ENCODE assay signal across 1 cellular context in the genomic region with DNA sequence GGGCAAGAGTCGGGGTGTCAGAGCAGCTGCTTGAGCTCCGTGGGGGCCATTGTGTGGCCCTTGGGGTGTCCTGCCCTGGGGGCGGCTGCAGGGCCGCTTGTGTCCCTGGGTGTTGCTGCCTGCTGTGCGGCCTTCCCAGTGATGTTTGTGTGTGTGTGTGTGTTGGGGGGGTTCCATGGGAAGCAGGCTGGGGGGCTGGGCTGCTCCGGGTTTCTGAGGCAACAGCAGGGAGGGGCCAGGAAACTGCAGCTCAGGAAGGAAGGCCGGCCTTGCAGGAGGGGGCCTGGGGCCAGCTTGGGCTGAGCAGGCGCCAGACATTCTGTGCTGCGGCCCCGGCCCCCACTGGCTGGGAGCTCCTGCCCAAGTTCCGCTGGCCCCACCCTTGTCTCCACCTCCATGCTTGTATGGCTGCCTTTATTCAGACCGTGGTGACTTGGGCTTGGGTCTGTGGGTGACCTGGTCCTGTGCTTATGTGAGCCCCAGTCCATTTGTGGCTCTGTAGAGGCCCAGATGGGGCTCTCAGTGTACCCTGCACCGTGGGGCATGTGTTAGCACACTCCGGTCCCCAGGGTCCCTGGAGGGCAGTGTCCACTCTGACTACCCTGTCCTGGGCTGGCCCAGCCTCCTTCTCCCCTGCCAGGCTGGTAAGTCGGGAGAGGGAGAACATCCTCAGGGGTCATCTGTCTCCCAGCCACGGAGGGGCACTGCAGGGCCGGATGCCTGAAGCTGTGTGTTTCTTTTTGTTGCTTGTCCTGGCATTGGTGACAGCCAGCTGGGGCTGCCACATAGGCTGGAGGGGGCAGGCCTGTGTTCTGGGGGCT.
A peak's percentile ranks its signal among the peaks of the same experiment; 100 is the strongest.
TF ChIP-seq lines count a peak whose summit lies in the region.

No MANE protein-coding gene starts in this region.

TF ChIP-seq in HepG2, 621 proteins besides CTCF, POLR2A, EP300 and RAD21 (continued from another document and continues in another):
- TF ChIP-seq ZNF274 (CRISPR knock-in tag; IDR thresholded peaks at IDR 0.05) = no peak
- TF ChIP-seq ZHX2 (IDR thresholded peaks at IDR 0.05; ENCODE audit: low read depth) = no peak; the same call in 1 of the 2 replicates
- peak; percentile 79; the same call in 1 of the 2 replicates for TF ChIP-seq ZHX2 (CRISPR knock-in tag; IDR thresholded peaks at IDR 0.05; ENCODE audit: borderline replicate concordance)
- peak; percentile 17; the same call in 1 of the 2 replicates for TF ChIP-seq SIN3B (IDR thresholded peaks at IDR 0.05; ENCODE audit: low read length)
- no peak for TF ChIP-seq SOX6 (IDR thresholded peaks at IDR 0.05)
- peak; percentile 58 for TF ChIP-seq SOX6 (CRISPR knock-in tag; IDR thresholded peaks at IDR 0.05)
- TF ChIP-seq, protein P1, sequence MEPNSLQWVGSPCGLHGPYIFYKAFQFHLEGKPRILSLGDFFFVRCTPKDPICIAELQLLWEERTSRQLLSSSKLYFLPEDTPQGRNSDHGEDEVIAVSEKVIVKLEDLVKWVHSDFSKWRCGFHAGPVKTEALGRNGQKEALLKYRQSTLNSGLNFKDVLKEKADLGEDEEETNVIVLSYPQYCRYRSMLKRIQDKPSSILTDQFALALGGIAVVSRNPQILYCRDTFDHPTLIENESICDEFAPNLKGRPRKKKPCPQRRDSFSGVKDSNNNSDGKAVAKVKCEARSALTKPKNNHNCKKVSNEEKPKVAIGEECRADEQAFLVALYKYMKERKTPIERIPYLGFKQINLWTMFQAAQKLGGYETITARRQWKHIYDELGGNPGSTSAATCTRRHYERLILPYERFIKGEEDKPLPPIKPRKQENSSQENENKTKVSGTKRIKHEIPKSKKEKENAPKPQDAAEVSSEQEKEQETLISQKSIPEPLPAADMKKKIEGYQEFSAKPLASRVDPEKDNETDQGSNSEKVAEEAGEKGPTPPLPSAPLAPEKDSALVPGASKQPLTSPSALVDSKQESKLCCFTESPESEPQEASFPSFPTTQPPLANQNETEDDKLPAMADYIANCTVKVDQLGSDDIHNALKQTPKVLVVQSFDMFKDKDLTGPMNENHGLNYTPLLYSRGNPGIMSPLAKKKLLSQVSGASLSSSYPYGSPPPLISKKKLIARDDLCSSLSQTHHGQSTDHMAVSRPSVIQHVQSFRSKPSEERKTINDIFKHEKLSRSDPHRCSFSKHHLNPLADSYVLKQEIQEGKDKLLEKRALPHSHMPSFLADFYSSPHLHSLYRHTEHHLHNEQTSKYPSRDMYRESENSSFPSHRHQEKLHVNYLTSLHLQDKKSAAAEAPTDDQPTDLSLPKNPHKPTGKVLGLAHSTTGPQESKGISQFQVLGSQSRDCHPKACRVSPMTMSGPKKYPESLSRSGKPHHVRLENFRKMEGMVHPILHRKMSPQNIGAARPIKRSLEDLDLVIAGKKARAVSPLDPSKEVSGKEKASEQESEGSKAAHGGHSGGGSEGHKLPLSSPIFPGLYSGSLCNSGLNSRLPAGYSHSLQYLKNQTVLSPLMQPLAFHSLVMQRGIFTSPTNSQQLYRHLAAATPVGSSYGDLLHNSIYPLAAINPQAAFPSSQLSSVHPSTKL (CRISPR knock-in tag; IDR thresholded peaks at IDR 0.05) = peak; percentile 73
- peak; percentile 100 for TF ChIP-seq TGIF2 (CRISPR knock-in tag; IDR thresholded peaks at IDR 0.05)
- TF ChIP-seq FOSL1 (CRISPR knock-in tag; IDR thresholded peaks at IDR 0.05; ENCODE audit: borderline replicate concordance) = no peak
- TF ChIP-seq ZNF44 (CRISPR knock-in tag; IDR thresholded peaks at IDR 0.05) = peak; percentile 9; the same call in 1 of the 2 replicates
- no peak for TF ChIP-seq ZNF782 (CRISPR knock-in tag; IDR thresholded peaks at IDR 0.05; ENCODE audit: borderline replicate concordance)
- TF ChIP-seq SKI (IDR thresholded peaks at IDR 0.05; ENCODE audit: partially characterized antibody) = peak; percentile 23
- no peak for TF ChIP-seq ATM (IDR thresholded peaks at IDR 0.05; ENCODE audit: borderline replicate concordance)
- TF ChIP-seq, protein P2, sequence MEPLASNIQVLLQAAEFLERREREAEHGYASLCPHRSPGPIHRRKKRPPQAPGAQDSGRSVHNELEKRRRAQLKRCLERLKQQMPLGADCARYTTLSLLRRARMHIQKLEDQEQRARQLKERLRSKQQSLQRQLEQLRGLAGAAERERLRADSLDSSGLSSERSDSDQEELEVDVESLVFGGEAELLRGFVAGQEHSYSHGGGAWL (CRISPR knock-in tag; IDR thresholded peaks at IDR 0.05) = peak; percentile 78
- no peak; the same call in 1 of the 2 replicates for TF ChIP-seq ZNF749 (CRISPR knock-in tag; IDR thresholded peaks at IDR 0.05; ENCODE audit: borderline replicate concordance)
- TF ChIP-seq ZNF883 (CRISPR knock-in tag; IDR thresholded peaks at IDR 0.05; ENCODE audit: not compliant biosample characterization) = peak; percentile 27
- TF ChIP-seq POGK (CRISPR knock-in tag; conservative IDR thresholded peaks at IDR 0.05) = peak; percentile 87
- TF ChIP-seq, protein P3, sequence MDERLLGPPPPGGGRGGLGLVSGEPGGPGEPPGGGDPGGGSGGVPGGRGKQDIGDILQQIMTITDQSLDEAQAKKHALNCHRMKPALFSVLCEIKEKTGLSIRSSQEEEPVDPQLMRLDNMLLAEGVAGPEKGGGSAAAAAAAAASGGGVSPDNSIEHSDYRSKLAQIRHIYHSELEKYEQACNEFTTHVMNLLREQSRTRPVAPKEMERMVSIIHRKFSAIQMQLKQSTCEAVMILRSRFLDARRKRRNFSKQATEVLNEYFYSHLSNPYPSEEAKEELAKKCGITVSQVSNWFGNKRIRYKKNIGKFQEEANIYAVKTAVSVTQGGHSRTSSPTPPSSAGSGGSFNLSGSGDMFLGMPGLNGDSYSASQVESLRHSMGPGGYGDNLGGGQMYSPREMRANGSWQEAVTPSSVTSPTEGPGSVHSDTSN (CRISPR knock-in tag; IDR thresholded peaks at IDR 0.05) = no peak
- TF ChIP-seq HNRNPH1 (optimal IDR thresholded peaks at IDR 0.05; ENCODE audit: low read depth, low read length) = no peak
- peak; percentile 74; the same call in 1 of the 2 replicates for TF ChIP-seq DNMT3B (CRISPR knock-in tag; conservative IDR thresholded peaks at IDR 0.05)
- TF ChIP-seq YEATS2 (CRISPR knock-in tag; IDR thresholded peaks at IDR 0.05; ENCODE audit: borderline replicate concordance) = peak; percentile 82
- TF ChIP-seq ZNF792 (CRISPR knock-in tag; IDR thresholded peaks at IDR 0.05) = peak; percentile 76
- TF ChIP-seq, protein P4, sequence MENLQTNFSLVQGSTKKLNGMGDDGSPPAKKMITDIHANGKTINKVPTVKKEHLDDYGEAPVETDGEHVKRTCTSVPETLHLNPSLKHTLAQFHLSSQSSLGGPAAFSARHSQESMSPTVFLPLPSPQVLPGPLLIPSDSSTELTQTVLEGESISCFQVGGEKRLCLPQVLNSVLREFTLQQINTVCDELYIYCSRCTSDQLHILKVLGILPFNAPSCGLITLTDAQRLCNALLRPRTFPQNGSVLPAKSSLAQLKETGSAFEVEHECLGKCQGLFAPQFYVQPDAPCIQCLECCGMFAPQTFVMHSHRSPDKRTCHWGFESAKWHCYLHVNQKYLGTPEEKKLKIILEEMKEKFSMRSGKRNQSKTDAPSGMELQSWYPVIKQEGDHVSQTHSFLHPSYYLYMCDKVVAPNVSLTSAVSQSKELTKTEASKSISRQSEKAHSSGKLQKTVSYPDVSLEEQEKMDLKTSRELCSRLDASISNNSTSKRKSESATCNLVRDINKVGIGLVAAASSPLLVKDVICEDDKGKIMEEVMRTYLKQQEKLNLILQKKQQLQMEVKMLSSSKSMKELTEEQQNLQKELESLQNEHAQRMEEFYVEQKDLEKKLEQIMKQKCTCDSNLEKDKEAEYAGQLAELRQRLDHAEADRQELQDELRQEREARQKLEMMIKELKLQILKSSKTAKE (CRISPR knock-in tag; IDR thresholded peaks at IDR 0.05; ENCODE audit: borderline replicate concordance) = peak; percentile 50; the same call in 1 of the 2 replicates
- TF ChIP-seq ZNF839 (CRISPR knock-in tag; IDR thresholded peaks at IDR 0.05; ENCODE audit: borderline replicate concordance) = no peak
- 0 out of 2 replicates have a peak, but pooled peaks have one; percentile 85 for TF ChIP-seq SNAPC4 (CRISPR knock-in tag; IDR thresholded peaks at IDR 0.05)
- TF ChIP-seq GLMP (CRISPR knock-in tag; IDR thresholded peaks at IDR 0.05; ENCODE audit: borderline replicate concordance) = no peak
- TF ChIP-seq FOSL2 (CRISPR knock-in tag; IDR thresholded peaks at IDR 0.05) = no peak
